ENCODE assay signal across 20 cellular contexts in genomic region chr1:214078950-214079349, GRCh38.
DNase-seq lines count a peak whose midpoint lies in the region; ATAC-seq and TF ChIP-seq lines count a peak whose summit lies in the region.
"Had no signal": no experiment of that assay in that cellular context is flagged by ENCODE, and none has a peak within 500 bp of the region (broad histone marks: within the 10 kb centered on the region; RNA-seq: fewer than 3 reads in every experiment).

No MANE protein-coding gene starts in this region.

- no peaks in the 10 kb centered on the region; the same call in 1 of the 2 replicates for H3K9me2 ChIP-seq in GM23338 (ENCODE audit: insufficient read depth)

- H3K4me3 ChIP-seq in GM23338 (peak overlapping the region; percentile 2; the same call in 1 of the 2 replicates), HUES48 (ENCODE audit: low read depth, low read length) (no peak overlapping the region), iPS-20b (ENCODE audit: low read length) (peak overlapping the region; percentile 28; the same call in 1 of the 2 replicates)
- H3K4me3 ChIP-seq: BLaER1, GM12878 had no signal

- H3K4me1 Mint-ChIP-seq in GM23338: peaks cover 24% of the 10 kb centered on the region
- H3K4me1 Mint-ChIP-seq in WTC11: peaks cover 24% of the 10 kb centered on the region
- H3K4me1 Mint-ChIP-seq: B cell; CD4-positive, CD25-positive, alpha-beta regulatory T cell had no signal

- H3K27ac Mint-ChIP-seq in GM23338 (no peak overlapping the region), WTC11 (no peak overlapping the region)
- H3K27ac Mint-ChIP-seq: B cell; CD8-positive, alpha-beta T cell had no signal

- H3K79me2 ChIP-seq in GM23338 (replicated peaks; ENCODE audit: insufficient read depth): no peaks in the 10 kb centered on the region

- peak overlapping the region; percentile 6; the same call in 1 of the 2 replicates for H3K4me2 ChIP-seq in GM23338
- H3K4me2 ChIP-seq: BLaER1 had no signal

- POLR2A ChIA-PET in WTC11 (lab: Charles Lee): no interaction called here

- H3K27me3 Mint-ChIP-seq in GM23338 (ENCODE audit: insufficient read depth, low read depth, poor library complexity): peaks cover 3% of the 10 kb centered on the region
- no peaks in the 10 kb centered on the region for H3K27me3 Mint-ChIP-seq in WTC11 (ENCODE audit: low read depth)
- H3K27me3 Mint-ChIP-seq: CD4-positive, CD25-positive, alpha-beta regulatory T cell had no signal

- H3K4me3 Mint-ChIP-seq in GM23338 (no peak overlapping the region), WTC11 (no peak overlapping the region)
- H3K4me3 Mint-ChIP-seq: B cell; CD4-positive, CD25-positive, alpha-beta regulatory T cell; CD8-positive, alpha-beta T cell had no signal

- no peaks in the 10 kb centered on the region for H3K36me3 Mint-ChIP-seq in GM23338 (ENCODE audit: low read depth)
- no peaks in the 10 kb centered on the region for H3K36me3 Mint-ChIP-seq in WTC11
- H3K36me3 Mint-ChIP-seq: CD4-positive, CD25-positive, alpha-beta regulatory T cell; CD8-positive, alpha-beta T cell had no signal

- H3K9me3 Mint-ChIP-seq in GM23338: no peaks in the 10 kb centered on the region
- peaks cover 18% of the 10 kb centered on the region for H3K9me3 Mint-ChIP-seq in WTC11
- H3K9me3 Mint-ChIP-seq: CD8-positive, alpha-beta T cell had no signal

- H4K20me1 ChIP-seq in GM23338 (replicated peaks; ENCODE audit: insufficient read depth): no peaks in the 10 kb centered on the region
- H4K20me1 ChIP-seq: BLaER1 had no signal

- H3K9me3 ChIP-seq in HUES48 (ENCODE audit: control insufficient read depth, insufficient read depth, low read length) (no peaks in the 10 kb centered on the region), iPS-20b (ENCODE audit: insufficient read depth, low read depth, low read length) (no peaks in the 10 kb centered on the region)
- H3K9me3 ChIP-seq: Caco-2 had no signal

- H3K36me3 ChIP-seq in GM23338 (ENCODE audit: insufficient read depth) (no peaks in the 10 kb centered on the region), HUES48 (ENCODE audit: control insufficient read depth, insufficient read depth, low read length) (no peaks in the 10 kb centered on the region), iPS-20b (ENCODE audit: insufficient read depth, low read depth, low read length) (no peaks in the 10 kb centered on the region)
- H3K36me3 ChIP-seq: BLaER1 had no signal

- CTCF ChIA-PET in WTC11 (lab: Charles Lee): no interaction called here

- DNase-seq in GM23338 (ENCODE audit: low spot score) (peak; percentile 38), WTC11 (ENCODE audit: low spot score) (no peak), NCI-H1092 treated with DMSO at 0.1 percent for 48 hours (lab: John Stamatoyannopoulos, UW) (no peak), NCI-H748 treated with DMSO at 0.1 percent for 48 hours (lab: John Stamatoyannopoulos, UW) (no peak), KG1 (lab: John Stamatoyannopoulos, UW) (no peak)
- DNase-seq: Caco-2; CD4-positive, CD25-positive, alpha-beta regulatory T cell; CD8-positive, alpha-beta T cell; DMS 273 treated with DMSO at 0.1 percent for 48 hours; DMS79; EL; GDM1; HCEC 1CT had no signal

- no peak overlapping the region for H3K9ac ChIP-seq in HUES48 (ENCODE audit: low read depth, low read length)
- no peak overlapping the region for H3K9ac ChIP-seq in iPS-20b (ENCODE audit: low read depth, low read length)
- H3K9ac ChIP-seq: BLaER1 had no signal

- H3K27ac ChIP-seq in GM23338 (ENCODE audit: low read depth): 0 out of 2 replicates have a peak overlapping the region, but pooled peaks have one; percentile 15
- H3K27ac ChIP-seq in HUES48 (ENCODE audit: low read depth, low read length): peak overlapping the region; percentile 21
- no peak overlapping the region for H3K27ac ChIP-seq in iPS-20b (ENCODE audit: low read length)
- H3K27ac ChIP-seq: 22Rv1, BLaER1, C4-2B had no signal

- peak; percentile 76 for ATAC-seq in GM23338
- peak; percentile 64; the same call in 1 of the 2 replicates for ATAC-seq in WTC11
- ATAC-seq: CD8-positive, alpha-beta T cell; GM12878 had no signal

- H3K27me3 ChIP-seq in GM23338 (ENCODE audit: insufficient read depth) (no peaks in the 10 kb centered on the region), HUES48 (ENCODE audit: control insufficient read depth, insufficient read depth, low read length) (no peaks in the 10 kb centered on the region), iPS-20b (ENCODE audit: insufficient read depth, low read length) (no peaks in the 10 kb centered on the region; the same call in 1 of the 2 replicates)
- H3K27me3 ChIP-seq: BLaER1 had no signal

- no peaks in the 10 kb centered on the region; the same call in 1 of the 2 replicates for H3F3A ChIP-seq in GM23338 (replicated peaks; ENCODE audit: low read depth)

- H2AFZ ChIP-seq in GM23338: no peak overlapping the region; the same call in 1 of the 2 replicates

- peaks cover 19% of the 10 kb centered on the region for H3K4me1 ChIP-seq in GM23338 (ENCODE audit: insufficient read depth)
- H3K4me1 ChIP-seq in HUES48 (ENCODE audit: control insufficient read depth, insufficient read depth, low read length): peaks cover 12% of the 10 kb centered on the region
- H3K4me1 ChIP-seq in iPS-20b (ENCODE audit: insufficient read depth, low read length): peaks cover 10% of the 10 kb centered on the region

- TF ChIP-seq CTCF in GM23338 (conservative IDR thresholded peaks at IDR 0.05; ENCODE audit: low read depth in 2 of 2) (no peak), WTC11 (IDR thresholded peaks at IDR 0.05) (no peak)

TF ChIP-seq in GM23338, 12 proteins besides CTCF, POLR2A, EP300 and RAD21 (continues in another document):
- TF ChIP-seq ZNF114 (CRISPR knock-in tag; IDR thresholded peaks at IDR 0.05) (no peak), CREB1 (CRISPR knock-in tag; IDR thresholded peaks at IDR 0.05; ENCODE audit: low read depth) (no peak), POLR2AphosphoS5 (IDR thresholded peaks at IDR 0.05; ENCODE audit: low read depth) (no peak)
- TF ChIP-seq, protein P1, sequence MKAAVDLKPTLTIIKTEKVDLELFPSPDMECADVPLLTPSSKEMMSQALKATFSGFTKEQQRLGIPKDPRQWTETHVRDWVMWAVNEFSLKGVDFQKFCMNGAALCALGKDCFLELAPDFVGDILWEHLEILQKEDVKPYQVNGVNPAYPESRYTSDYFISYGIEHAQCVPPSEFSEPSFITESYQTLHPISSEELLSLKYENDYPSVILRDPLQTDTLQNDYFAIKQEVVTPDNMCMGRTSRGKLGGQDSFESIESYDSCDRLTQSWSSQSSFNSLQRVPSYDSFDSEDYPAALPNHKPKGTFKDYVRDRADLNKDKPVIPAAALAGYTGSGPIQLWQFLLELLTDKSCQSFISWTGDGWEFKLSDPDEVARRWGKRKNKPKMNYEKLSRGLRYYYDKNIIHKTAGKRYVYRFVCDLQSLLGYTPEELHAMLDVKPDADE (IDR thresholded peaks at IDR 0.05): no peak

TF ChIP-seq in WTC11, 78 proteins besides CTCF, POLR2A, EP300 and RAD21:
- TF ChIP-seq, protein P2, sequence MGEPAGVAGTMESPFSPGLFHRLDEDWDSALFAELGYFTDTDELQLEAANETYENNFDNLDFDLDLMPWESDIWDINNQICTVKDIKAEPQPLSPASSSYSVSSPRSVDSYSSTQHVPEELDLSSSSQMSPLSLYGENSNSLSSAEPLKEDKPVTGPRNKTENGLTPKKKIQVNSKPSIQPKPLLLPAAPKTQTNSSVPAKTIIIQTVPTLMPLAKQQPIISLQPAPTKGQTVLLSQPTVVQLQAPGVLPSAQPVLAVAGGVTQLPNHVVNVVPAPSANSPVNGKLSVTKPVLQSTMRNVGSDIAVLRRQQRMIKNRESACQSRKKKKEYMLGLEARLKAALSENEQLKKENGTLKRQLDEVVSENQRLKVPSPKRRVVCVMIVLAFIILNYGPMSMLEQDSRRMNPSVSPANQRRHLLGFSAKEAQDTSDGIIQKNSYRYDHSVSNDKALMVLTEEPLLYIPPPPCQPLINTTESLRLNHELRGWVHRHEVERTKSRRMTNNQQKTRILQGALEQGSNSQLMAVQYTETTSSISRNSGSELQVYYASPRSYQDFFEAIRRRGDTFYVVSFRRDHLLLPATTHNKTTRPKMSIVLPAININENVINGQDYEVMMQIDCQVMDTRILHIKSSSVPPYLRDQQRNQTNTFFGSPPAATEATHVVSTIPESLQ (CRISPR knock-in tag; IDR thresholded peaks at IDR 0.05): no peak
- no peak for TF ChIP-seq EMX1 (CRISPR knock-in tag; IDR thresholded peaks at IDR 0.05)
- TF ChIP-seq SMAD3 (CRISPR knock-in tag; IDR thresholded peaks at IDR 0.05; ENCODE audit: borderline replicate concordance): no peak
- TF ChIP-seq E2F4 (CRISPR knock-in tag; IDR thresholded peaks at IDR 0.05; ENCODE audit: borderline replicate concordance, low read depth): no peak
- no peak for TF ChIP-seq FOXP1 (CRISPR knock-in tag; IDR thresholded peaks at IDR 0.05; ENCODE audit: borderline replicate concordance)
- TF ChIP-seq NR2C2 (CRISPR knock-in tag; IDR thresholded peaks at IDR 0.05): no peak
- no peak for TF ChIP-seq ZNF232 (CRISPR knock-in tag; IDR thresholded peaks at IDR 0.05)
- no peak for TF ChIP-seq MXD4 (CRISPR knock-in tag; IDR thresholded peaks at IDR 0.05; ENCODE audit: borderline replicate concordance)
- TF ChIP-seq ESRRA (CRISPR knock-in tag; IDR thresholded peaks at IDR 0.05; ENCODE audit: borderline replicate concordance): no peak
